38 cellular contexts compared by ENCODE assay signal in the genomic region with DNA sequence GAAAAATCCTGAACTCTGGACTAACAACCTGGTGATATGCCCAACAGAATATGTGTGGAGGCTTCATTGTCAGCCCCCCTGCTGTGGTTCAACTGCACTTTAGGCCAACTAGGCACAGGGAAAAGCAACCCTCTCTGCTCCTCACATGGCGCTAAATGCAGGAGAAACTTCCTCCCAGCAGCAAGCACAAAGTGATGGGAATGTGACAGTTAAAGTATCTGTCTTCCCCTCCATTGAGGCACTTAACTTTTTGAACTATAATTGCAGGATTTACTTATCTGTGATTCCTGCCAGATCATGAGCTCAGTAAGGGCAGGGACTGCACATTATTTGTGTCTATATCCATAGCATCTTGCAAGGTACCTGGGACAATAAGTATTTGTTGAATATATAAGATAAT.
"Had no signal": no experiment of that assay in that cellular context is flagged by ENCODE, and none has a peak within 500 bp of the region (broad histone marks: within the 10 kb centered on the region; RNA-seq: fewer than 3 reads in every experiment).

No MANE protein-coding gene starts in this region.

- H3K27me3 Mint-ChIP-seq: activated naive CD4-positive, alpha-beta T cell treated with anti-CD3 and anti-CD28 coated beads, Interleukin-2, amount 10 ng/mL, durations not matched to agents 7 days and 5 days; activated naive CD4-positive, alpha-beta T cell treated with anti-CD3 and anti-CD28 coated beads, Interleukin-2, amount 50 U/mL, for 24 hours; activated naive CD8-positive, alpha-beta T cell; activated naive CD8-positive, alpha-beta T cell treated with anti-CD3 and anti-CD28 coated beads for 36 hours; activated naive CD8-positive, alpha-beta T cell treated with anti-CD3 and anti-CD28 coated beads, Interleukin-2, amount 10 ng/mL, durations not matched to agents 7 days and 5 days; activated naive CD8-positive, alpha-beta T cell treated with anti-CD3 and anti-CD28 coated beads, Interleukin-2, amount 50 U/mL, for 24 hours; activated T-cell treated with anti-CD3 and anti-CD28 coated beads, Interleukin-2, amount 50 U/mL, for 24 hours; activated T-helper 17 cell treated with anti-CD3 and anti-CD28 coated beads, Interleukin-2, amount 50 U/mL, for 72 hours; central memory CD8-positive, alpha-beta T cell had no signal

- H3K27ac Mint-ChIP-seq: activated naive CD4-positive, alpha-beta T cell treated with anti-CD3 and anti-CD28 coated beads for 36 hours; activated naive CD4-positive, alpha-beta T cell treated with anti-CD3 and anti-CD28 coated beads, Interleukin-2, amount 10 ng/mL, durations not matched to agents 7 days and 5 days; activated naive CD4-positive, alpha-beta T cell treated with anti-CD3 and anti-CD28 coated beads, Interleukin-2, amount 50 U/mL, for 24 hours; activated naive CD4-positive, alpha-beta T cell treated with anti-CD3 and anti-CD28 coated beads, Interleukin-2, amount 50 U/mL, for 72 hours; activated naive CD8-positive, alpha-beta T cell; activated naive CD8-positive, alpha-beta T cell treated with anti-CD3 and anti-CD28 coated beads for 36 hours; activated naive CD8-positive, alpha-beta T cell treated with anti-CD3 and anti-CD28 coated beads, Interleukin-2, amount 10 ng/mL, durations not matched to agents 7 days and 5 days; activated naive CD8-positive, alpha-beta T cell treated with anti-CD3 and anti-CD28 coated beads, Interleukin-2, amount 50 U/mL, for 24 hours; activated T-cell treated with anti-CD3 and anti-CD28 coated beads, Interleukin-2, amount 50 U/mL, for 24 hours; activated T-cell treated with anti-CD3 and anti-CD28 coated beads, Interleukin-2, amount 50 U/mL, for 72 hours; activated T-helper 1 cell treated with anti-CD3 and anti-CD28 coated beads, Interleukin-12 subunit alpha, Interleukin-12 subunit beta, Interleukin-2, Interleukin-4 antibody, amounts not matched to agents 30 ng/mL and 10 ng/mL and 1 ng/mL, durations not matched to agents 14 hours and 24 hours and 36 hours; activated T-helper 17 cell treated with anti-CD3 and anti-CD28 coated beads, Interleukin-2, amount 50 U/mL, for 72 hours; activated T-helper 2 cell treated with anti-CD3 and anti-CD28 coated beads, Interferon-gamma antibody, Interleukin-2, Interleukin-4, amounts not matched to agents 10 μg/mL and 5 μg/mL and 100 μg/mL, durations not matched to agents 14 hours and 24 hours and 36 hours; brain had no signal

- DNase-seq: activated effector memory CD4-positive, alpha-beta T cell treated with anti-CD3 and anti-CD28 coated beads, Interleukin-2, amount 50 U/mL, for 16 hours; activated effector memory CD4-positive, alpha-beta T cell treated with Interleukin-2 at 50 U/mL for 16 hours; activated gamma-delta T cell; activated gamma-delta T cell treated with Interleukin-2 at 50 U/mL for 16 hours; activated naive CD4-positive, alpha-beta T cell; activated naive CD4-positive, alpha-beta T cell treated with anti-CD3 and anti-CD28 coated beads for 36 hours; activated naive CD4-positive, alpha-beta T cell treated with anti-CD3 and anti-CD28 coated beads, Interleukin-2, amount 10 ng/mL, durations not matched to agents 7 days and 5 days; activated naive CD4-positive, alpha-beta T cell treated with anti-CD3 and anti-CD28 coated beads, Interleukin-2, amount 50 U/mL, for 16 hours; activated naive CD4-positive, alpha-beta T cell treated with Interleukin-2 at 50 U/mL for 16 hours; activated naive CD8-positive, alpha-beta T cell treated with anti-CD3 and anti-CD28 coated beads for 36 hours; activated naive CD8-positive, alpha-beta T cell treated with anti-CD3 and anti-CD28 coated beads, Interleukin-2, amount 10 ng/mL, durations not matched to agents 7 days and 5 days; activated naive CD8-positive, alpha-beta T cell treated with anti-CD3 and anti-CD28 coated beads, Interleukin-2, amount 50 U/mL, for 24 hours; activated T-cell treated with anti-CD3 and anti-CD28 coated beads, Interleukin-2, amount 50 U/mL, for 1 hour; activated T-cell treated with anti-CD3 and anti-CD28 coated beads, Interleukin-2, amount 50 U/mL, for 24 hours; activated T-cell treated with anti-CD3 and anti-CD28 coated beads, Interleukin-2, amount 50 U/mL, for 4 hours; activated T-cell treated with anti-CD3 and anti-CD28 coated beads, Interleukin-2, amount 50 U/mL, for 48 hours; activated T-cell treated with anti-CD3 and anti-CD28 coated beads, Interleukin-2, amount 50 U/mL, for 72 hours; adrenal gland; amniotic stem cell; amygdala; anterior cingulate cortex; aorta; body of pancreas; brain microvascular endothelial cell; caudate nucleus; central memory CD4-positive, alpha-beta T cell; cerebellar nuclear complex had no signal

- H3K4me1 Mint-ChIP-seq: activated naive CD4-positive, alpha-beta T cell treated with anti-CD3 and anti-CD28 coated beads, Interleukin-2, amount 10 ng/mL, durations not matched to agents 7 days and 5 days; activated naive CD4-positive, alpha-beta T cell treated with anti-CD3 and anti-CD28 coated beads, Interleukin-2, amount 50 U/mL, for 24 hours; activated naive CD8-positive, alpha-beta T cell treated with anti-CD3 and anti-CD28 coated beads for 36 hours; activated naive CD8-positive, alpha-beta T cell treated with anti-CD3 and anti-CD28 coated beads, Interleukin-2, amount 10 ng/mL, durations not matched to agents 7 days and 5 days; activated naive CD8-positive, alpha-beta T cell treated with anti-CD3 and anti-CD28 coated beads, Interleukin-2, amount 50 U/mL, for 24 hours; activated T-helper 17 cell treated with anti-CD3 and anti-CD28 coated beads, Interleukin-2, amount 50 U/mL, for 72 hours; brain; central memory CD8-positive, alpha-beta T cell had no signal

- H3K9me3 ChIP-seq: adrenal gland, ascending aorta, body of pancreas, breast epithelium had no signal

- H3K36me3 ChIP-seq: adrenal gland, ascending aorta, brain microvascular endothelial cell, breast epithelium, cardiac muscle cell had no signal

- H3K36me3 Mint-ChIP-seq: activated naive CD4-positive, alpha-beta T cell treated with anti-CD3 and anti-CD28 coated beads, Interleukin-2, amount 10 ng/mL, durations not matched to agents 7 days and 5 days; activated naive CD4-positive, alpha-beta T cell treated with anti-CD3 and anti-CD28 coated beads, Interleukin-2, amount 50 U/mL, for 24 hours; activated naive CD4-positive, alpha-beta T cell treated with anti-CD3 and anti-CD28 coated beads, Interleukin-2, amount 50 U/mL, for 72 hours; activated naive CD8-positive, alpha-beta T cell; activated naive CD8-positive, alpha-beta T cell treated with anti-CD3 and anti-CD28 coated beads for 36 hours; activated naive CD8-positive, alpha-beta T cell treated with anti-CD3 and anti-CD28 coated beads, Interleukin-2, amount 10 ng/mL, durations not matched to agents 7 days and 5 days; brain had no signal

- H3K4me1 ChIP-seq: adrenal gland, ascending aorta had no signal

- H3K4me3 ChIP-seq: adrenal gland, ascending aorta, body of pancreas, breast epithelium, cardiac muscle cell had no signal

- ATAC-seq: activated naive CD4-positive, alpha-beta T cell treated with anti-CD3 and anti-CD28 coated beads, Interleukin-2, amount 50 U/mL, for 72 hours; activated naive CD8-positive, alpha-beta T cell treated with anti-CD3 and anti-CD28 coated beads, Interleukin-2, amount 50 U/mL, for 24 hours; activated T-cell treated with anti-CD3 and anti-CD28 coated beads, Interleukin-2, amount 50 U/mL, for 4 hours; activated T-cell treated with anti-CD3 and anti-CD28 coated beads, Interleukin-2, amount 50 U/mL, for 72 hours; activated T-helper 17 cell treated with anti-CD3 and anti-CD28 coated beads, Interleukin-2, amount 50 U/mL, for 72 hours; body of pancreas had no signal

- H3K27me3 ChIP-seq: adrenal gland, ascending aorta, body of pancreas, brain microvascular endothelial cell, breast epithelium, cardiac muscle cell had no signal

- H3K27ac ChIP-seq: adrenal gland, ascending aorta, body of pancreas, brain microvascular endothelial cell, breast epithelium, cardiac muscle cell had no signal

- H3K9me3 Mint-ChIP-seq: activated naive CD4-positive, alpha-beta T cell treated with anti-CD3 and anti-CD28 coated beads, Interleukin-2, amount 10 ng/mL, durations not matched to agents 7 days and 5 days; brain had no signal

- H3K4me3 Mint-ChIP-seq: activated naive CD4-positive, alpha-beta T cell treated with anti-CD3 and anti-CD28 coated beads for 36 hours; activated naive CD4-positive, alpha-beta T cell treated with anti-CD3 and anti-CD28 coated beads, Interleukin-2, amount 10 ng/mL, durations not matched to agents 7 days and 5 days; activated naive CD4-positive, alpha-beta T cell treated with anti-CD3 and anti-CD28 coated beads, Interleukin-2, amount 50 U/mL, for 24 hours; activated naive CD8-positive, alpha-beta T cell; activated naive CD8-positive, alpha-beta T cell treated with anti-CD3 and anti-CD28 coated beads for 36 hours; activated naive CD8-positive, alpha-beta T cell treated with anti-CD3 and anti-CD28 coated beads, Interleukin-2, amount 10 ng/mL, durations not matched to agents 7 days and 5 days; activated naive CD8-positive, alpha-beta T cell treated with anti-CD3 and anti-CD28 coated beads, Interleukin-2, amount 50 U/mL, for 24 hours; activated T-cell treated with anti-CD3 and anti-CD28 coated beads, Interleukin-2, amount 50 U/mL, for 24 hours; activated T-cell treated with anti-CD3 and anti-CD28 coated beads, Interleukin-2, amount 50 U/mL, for 4 hours; activated T-cell treated with anti-CD3 and anti-CD28 coated beads, Interleukin-2, amount 50 U/mL, for 72 hours; activated T-helper 1 cell treated with anti-CD3 and anti-CD28 coated beads, Interleukin-12 subunit alpha, Interleukin-12 subunit beta, Interleukin-2, Interleukin-4 antibody, amounts not matched to agents 30 ng/mL and 10 ng/mL and 1 ng/mL, durations not matched to agents 14 hours and 24 hours and 36 hours; activated T-helper 17 cell treated with anti-CD3 and anti-CD28 coated beads, Interleukin-2, amount 50 U/mL, for 72 hours; brain; central memory CD8-positive, alpha-beta T cell had no signal
